ENCODE assay signal across 9 cellular contexts in genomic region chr5:125227333-125228075, GRCh38.
A peak's percentile ranks its signal among the peaks of the same experiment; 100 is the strongest.
DNase-seq lines count a peak whose midpoint lies in the region; ATAC-seq and TF ChIP-seq lines count a peak whose summit lies in the region.
"Had no signal": no experiment of that assay in that cellular context is flagged by ENCODE, and none has a peak within 500 bp of the region (broad histone marks: within the 10 kb centered on the region; RNA-seq: fewer than 3 reads in every experiment).

No MANE protein-coding gene starts in this region.

- H3K27ac ChIP-seq in lower lobe of right lung (no peak overlapping the region), upper lobe of right lung (no peak overlapping the region)
- H3K27ac ChIP-seq: SK-N-MC had no signal

- TF ChIP-seq CTCF in lower lobe of right lung (IDR thresholded peaks at IDR 0.05) (peak; percentile 28), upper lobe of right lung (IDR thresholded peaks at IDR 0.05) (no peak)

- H3K9me3 ChIP-seq in adipocyte (ENCODE audit: control insufficient read depth, low read length), result no peaks in the 10 kb centered on the region
- H3K9me3 ChIP-seq in lower lobe of right lung, result no peaks in the 10 kb centered on the region
- H3K9me3 ChIP-seq in upper lobe of right lung, result no peaks in the 10 kb centered on the region

- H3K4me1 ChIP-seq in adipocyte (ENCODE audit: control insufficient read depth, insufficient read depth, low read length) (peaks cover 2% of the 10 kb centered on the region), lower lobe of right lung (no peaks in the 10 kb centered on the region), upper lobe of right lung (no peaks in the 10 kb centered on the region)

- H3K9ac ChIP-seq in adipocyte (ENCODE audit: low read length), result no peak overlapping the region

- ATAC-seq in lower lobe of right lung (no peak), HG03469 (IDR thresholded peaks at IDR 0.05; ENCODE audit: unreplicated experiment) (no peak), upper lobe of right lung (no peak)

- H3K27me3 ChIP-seq in adipocyte (replicated peaks; ENCODE audit: control insufficient read depth, insufficient read depth, low read length) (no peaks in the 10 kb centered on the region), lower lobe of right lung (ENCODE audit: low read depth) (no peaks in the 10 kb centered on the region), upper lobe of right lung (no peaks in the 10 kb centered on the region)

- H3K36me3 ChIP-seq in adipocyte (ENCODE audit: control insufficient read depth, insufficient read depth, low read length, severe bottlenecking), result no peaks in the 10 kb centered on the region
- no peaks in the 10 kb centered on the region for H3K36me3 ChIP-seq in lower lobe of right lung
- no peaks in the 10 kb centered on the region for H3K36me3 ChIP-seq in upper lobe of right lung

- intact Hi-C loops in lower lobe of right lung (cut with DNase I), result no loop called here
- intact Hi-C loops in posterior vena cava (cut with DNase I), result no loop called here
- intact Hi-C loops in upper lobe of right lung (cut with DNase I), result no loop called here

- DNase-seq in DMS114 treated with DMSO at 0.1 percent for 48 hours (lab: John Stamatoyannopoulos, UW; ENCODE audit: unreplicated experiment) (peak; percentile 30), HuH-7.5 (ENCODE audit: low spot score) (peak; percentile 12), adipocyte (ENCODE audit: low read depth) (peak; percentile 12), lower lobe of right lung (no peak), GDM1 (lab: John Stamatoyannopoulos, UW) (no peak), posterior vena cava (ENCODE audit: low spot score) (no peak), upper lobe of right lung (no peak)

- no peak overlapping the region for H3K4me3 ChIP-seq in adipocyte (ENCODE audit: low read length)
- no peak overlapping the region for H3K4me3 ChIP-seq in lower lobe of right lung
- no peak overlapping the region for H3K4me3 ChIP-seq in upper lobe of right lung
- H3K4me3 ChIP-seq: SK-N-MC had no signal

Comparison
In these comparisons a context has a peak if more than half of its experiments do, and no peak if none do; other contexts are left out.
1. DNase-seq: peak in DMS114 treated with DMSO at 0.1 percent for 48 hours (single experiment), HuH-7.5 (single experiment) and adipocyte (single experiment); none in lower lobe of right lung (single experiment), GDM1 (single experiment), posterior vena cava (single experiment) and upper lobe of right lung (single experiment).